In genomic region chr18:57437433-57437781, GRCh38 we compare ENCODE assay signal across 9 cellular contexts. TPM values are rescaled to one million over a fixed set of nuclear protein-coding genes. Genes with fewer than 3 reads are reported as not detected.
A peak's percentile ranks its signal among the peaks of the same experiment; 100 is the strongest.
DNase-seq lines count a peak whose midpoint lies in the region; ATAC-seq, FAIRE-seq and TF ChIP-seq lines count a peak whose summit lies in the region.
"Had no signal": no experiment of that assay in that cellular context is flagged by ENCODE, and none has a peak within 500 bp of the region (broad histone marks: within the 10 kb centered on the region; RNA-seq: fewer than 3 reads in every experiment).

No MANE protein-coding gene starts in this region.

- intact Hi-C loops in HepG2 (cut with micrococcal nuclease; ENCODE audit: unreplicated experiment): loop anchor here (1.0 to 5.0 kb wide), 3 partner anchors 125 to 689 kb away; no protein-coding TSS in a partner anchor
- intact Hi-C loops in thyroid gland (cut with DNase I): no loop called here
- intact Hi-C loops in posterior vena cava (cut with DNase I): no loop called here

- peaks cover 25 to 40% (median 32%) of the 10 kb centered on the region in 10 experiments for H3K4me1 ChIP-seq in BLaER1 treated with 17β-estradiol and CSF1 and Interleukin-3, amounts not matched to agents 10 nM and 100 nM
- H3K4me1 ChIP-seq in HepG2 (ENCODE audit: insufficient read depth, low read length) (peaks cover 41% of the 10 kb centered on the region), thyroid gland (peaks cover 33 to 67% of the 10 kb centered on the region in 2 donors)

- peak; percentile 18 for FAIRE-seq in HepG2 (lab: Jason Lieb, UNC)

- TF ChIP-seq EP300 in HepG2 (IDR thresholded peaks at IDR 0.05; ENCODE audit: low read depth in 2 of 2, low read length in 2 of 2) (no peak), HepG2 (CRISPR knock-in tag; IDR thresholded peaks at IDR 0.05; ENCODE audit: borderline replicate concordance) (no peak)

- H3K79me2 ChIP-seq in HepG2 (ENCODE audit: insufficient read depth, low read length): peaks cover 19% of the 10 kb centered on the region

- no peak for TF ChIP-seq CTCF in GM13977 (IDR thresholded peaks at IDR 0.05; ENCODE audit: extremely low read depth, insufficient read depth, missing control alignments)
- no peak; the same call in 1 of the 2 replicates for TF ChIP-seq CTCF in HepG2 (CRISPR knock-in tag; IDR thresholded peaks at IDR 0.05)
- no peak for TF ChIP-seq CTCF in thyroid gland (IDR thresholded peaks at IDR 0.05)

- no peak overlapping the region for H2AFZ ChIP-seq in HepG2 (ENCODE audit: low read length)

- peaks cover 89 to 94% (median 94%) of the 10 kb centered on the region in 11 experiments for H3K27me3 ChIP-seq in BLaER1 treated with 17β-estradiol and CSF1 and Interleukin-3, amounts not matched to agents 10 nM and 100 nM
- H3K27me3 ChIP-seq in HepG2 (ENCODE audit: control insufficient read depth in 1 of 2, insufficient read depth in 2 of 2, low read length in 2 of 2): peaks cover 0 to 14% of the 10 kb centered on the region in 2 experiments; a peak in 2 of 5 replicates
- peaks cover 60% of the 10 kb centered on the region for H3K27me3 ChIP-seq in thyroid gland

- POLR2A ChIA-PET in HepG2 (lab: Yijun Ruan, JAX): no interaction called here

- H3K36me3 ChIP-seq in BLaER1 treated with 17β-estradiol and CSF1 and Interleukin-3, amounts not matched to agents 10 nM and 100 nM: no peaks in the 10 kb centered on the region
- H3K36me3 ChIP-seq in HepG2 (replicated peaks in 1 of 2; ENCODE audit: control insufficient read depth in 1 of 2, insufficient read depth in 2 of 2, low read length in 2 of 2): 0 out of 5 replicates have a peak, but pooled peaks cover 0 to 1% of the 10 kb centered on the region in 2 experiments
- H3K36me3 ChIP-seq in thyroid gland: no peaks in the 10 kb centered on the region

- peak; percentile 31 for DNase-seq in GM13977 (ENCODE audit: low spot score)
- peak; percentile 2 for DNase-seq in SW480 (ENCODE audit: low spot score)
- peak; percentile 40 for DNase-seq in HepG2 (ENCODE audit: low spot score)
- no peak for DNase-seq in NCI-H2171 (lab: John Stamatoyannopoulos, UW)
- no peak for DNase-seq in thyroid gland
- DNase-seq in posterior vena cava (ENCODE audit: low spot score): no peak

- CTCF ChIA-PET in HepG2 (lab: Yijun Ruan, JAX; ENCODE audit: low intra/inter-chr PET ratio, low total read pairs): interaction anchor here (1.5 to 1.7 kb wide), 3 partner anchors 124 to 648 kb away, joined by 4 to 5 read pairs (median 4); no protein-coding TSS in a partner anchor

- BruUV-seq in HepG2 (replicated peaks; lab: Mats Ljungman, UMichigan): no TSS peak

- peak overlapping the region; percentile 54 to 73 (median 64) for H3K4me3 ChIP-seq in BLaER1 treated with 17β-estradiol and CSF1 and Interleukin-3, amounts not matched to agents 10 nM and 100 nM
- H3K4me3 ChIP-seq in HepG2 (replicated peaks in 1 of 3; ENCODE audit: insufficient read depth in 1 of 3, low read depth in 2 of 3, low read length in 3 of 3) (peak overlapping the region; percentile 53 to 77 (median 62)), thyroid gland (replicated peaks in 1 of 3) (no peak overlapping the region)

- peaks cover 0 to 56% (median 38%) of the 10 kb centered on the region in 11 experiments; a peak in 15 of 22 replicates for H4K20me1 ChIP-seq in BLaER1 treated with 17β-estradiol and CSF1 and Interleukin-3, amounts not matched to agents 10 nM and 100 nM
- H4K20me1 ChIP-seq in HepG2 (ENCODE audit: insufficient read depth, low read length): peaks cover 12% of the 10 kb centered on the region; the same call in 1 of the 2 replicates

- H3K9ac ChIP-seq in BLaER1 treated with 17β-estradiol and CSF1 and Interleukin-3, amounts not matched to agents 10 nM and 100 nM: peak overlapping the region in 2 of 11 experiments; percentile 70 to 71; a peak in 2 of 22 replicates
- H3K9ac ChIP-seq in HepG2 (ENCODE audit: insufficient read depth, low read depth, low read length): no peak overlapping the region

- H3K27ac ChIP-seq in BLaER1 treated with 17β-estradiol and CSF1 and Interleukin-3, amounts not matched to agents 10 nM and 100 nM: no peak overlapping the region
- peak overlapping the region; percentile 17 for H3K27ac ChIP-seq in HepG2 (ENCODE audit: extremely low read length, insufficient read depth, low read length)
- H3K27ac ChIP-seq in thyroid gland: no peak overlapping the region

- TF ChIP-seq POLR2A in HepG2 (IDR thresholded peaks at IDR 0.05; ENCODE audit: insufficient read depth in 1 of 2, low read depth in 2 of 2, low read length in 2 of 2) (no peak), thyroid gland (IDR thresholded peaks at IDR 0.05) (no peak)

- peaks cover 0 to 10% (median 0%) of the 10 kb centered on the region in 11 experiments; a peak in 6 of 22 replicates for H3K9me3 ChIP-seq in BLaER1 treated with 17β-estradiol and CSF1 and Interleukin-3, amounts not matched to agents 10 nM and 100 nM (replicated peaks in 1 of 11)
- H3K9me3 ChIP-seq in HepG2 (ENCODE audit: low read length) (no peaks in the 10 kb centered on the region), thyroid gland (no peaks in the 10 kb centered on the region)

- 2% methylated on average over 16 of the region's 17 CpGs for WGBS in HepG2 (ENCODE audit: low lambda C conversion rate)
- 1 to 3% methylated on average over 17 of the region's 17 CpGs for WGBS in thyroid gland, 2 donors

- TF ChIP-seq RAD21 in HepG2 (CRISPR knock-in tag; IDR thresholded peaks at IDR 0.05): no peak

- in situ Hi-C loops in GM13977 (cut with MboI; ENCODE audit: low pct_unique_long_range_greater_than_20kb, low sequenced_read_pairs, unreplicated experiment): loop anchor here (25.0 kb wide), 1 partner anchor 575 kb away; no protein-coding TSS in a partner anchor
- in situ Hi-C loops in HepG2 (cut with HindIII; ENCODE audit: extremely low pct_ligation_motif_present, low pct_unique_long_range_greater_than_20kb): no loop called here

- ATAC-seq in HepG2: peak; percentile 59
- ATAC-seq in GM19035 (IDR thresholded peaks at IDR 0.05; ENCODE audit: unreplicated experiment): no peak

- peak overlapping the region; percentile 92 to 100 (median 98) for H3K4me2 ChIP-seq in BLaER1 treated with 17β-estradiol and CSF1 and Interleukin-3, amounts not matched to agents 10 nM and 100 nM
- peak overlapping the region; percentile 78 for H3K4me2 ChIP-seq in HepG2 (ENCODE audit: low read depth, low read length)

TF ChIP-seq in HepG2, 621 proteins besides CTCF, POLR2A, EP300 and RAD21 (continues in another document):
- TF ChIP-seq ZNF577 (CRISPR knock-in tag; IDR thresholded peaks at IDR 0.05; ENCODE audit: borderline replicate concordance, low read depth): no peak
- TF ChIP-seq ARID4A (CRISPR knock-in tag; IDR thresholded peaks at IDR 0.05; ENCODE audit: borderline replicate concordance): no peak
- TF ChIP-seq ETV5 (CRISPR knock-in tag; IDR thresholded peaks at IDR 0.05; ENCODE audit: borderline replicate concordance): no peak

RNA-seq across cellular contexts. Expression of gene ONECUT2, which starts 2.2 kb away (rescaled TPM):
- total RNA-seq in HepG2 (2016; rRNA removed; fragmentation: Illumina TruSeq; extraction: Trizol) (3.0 and 6.2 TPM in 2 replicates), thyroid gland (under 1 TPM; under 0.01 to 0.38 (median 0.13) TPM), posterior vena cava (under 1 TPM; 0.05 TPM)
- 0.30 and 0.35 TPM in 2 replicates for total RNA-seq in HepG2 (2016; cell fraction: cytosol; rRNA removed; fragmentation: Illumina TruSeq; extraction: Trizol; ENCODE audit: low read depth)
- total RNA-seq in HepG2 (2016; cell fraction: insoluble cytoplasmic fraction; rRNA removed; fragmentation: Illumina TruSeq; extraction: Trizol): 2.5 and 5.8 TPM in 2 replicates
- 2.0 and 2.3 TPM in 2 replicates for total RNA-seq in HepG2 (2016; cell fraction: membrane; rRNA removed; fragmentation: Illumina TruSeq; extraction: Trizol)
- 7.8 and 8.6 TPM in 2 replicates for total RNA-seq in HepG2 (2016; cell fraction: nucleus; rRNA removed; fragmentation: Illumina TruSeq; extraction: Trizol)
- polyA plus RNA-seq in HepG2 (2011; rRNA removed): 3.2 and 3.7 TPM in 2 replicates
- polyA plus RNA-seq in HepG2 (2011; cell fraction: cytosol; rRNA removed): 0.94 and 2.0 TPM in 2 replicates
- polyA plus RNA-seq in HepG2 (2011; cell fraction: nucleus; rRNA removed): 5.2 and 8.5 TPM in 2 replicates
- 5.7 and 6.4 TPM in 2 replicates for polyA plus RNA-seq in HepG2 (2012)
- polyA plus RNA-seq in HepG2 (2016; cell fraction: cytosol; fragmentation: Illumina TruSeq; extraction: Trizol; ENCODE audit: low read depth): 0.16 and 0.31 TPM in 2 replicates
- 3.3 TPM in 2 replicates for polyA plus RNA-seq in HepG2 (2016; cell fraction: insoluble cytoplasmic fraction; fragmentation: Illumina TruSeq; extraction: Trizol; ENCODE audit: low read depth)
- polyA plus RNA-seq in HepG2 (2016; cell fraction: membrane; fragmentation: Illumina TruSeq; extraction: Trizol; ENCODE audit: low read depth): 0.70 and 0.78 TPM in 2 replicates
- polyA plus RNA-seq in HepG2 (2016; cell fraction: nucleus; fragmentation: Illumina TruSeq; extraction: Trizol; ENCODE audit: insufficient read depth, low read depth): 8.3 and 9.1 TPM in 2 replicates
- polyA minus RNA-seq in HepG2 (2011; rRNA and poly(A)+ RNA removed; ENCODE audit: low replicate concordance): 3.8 and 10.8 TPM in 2 replicates
- 4.7 and 7.6 TPM in 2 replicates for polyA minus RNA-seq in HepG2 (2011; cell fraction: cytosol; rRNA and poly(A)+ RNA removed)
- 13.3 and 20.5 TPM in 2 replicates for polyA minus RNA-seq in HepG2 (2011; cell fraction: nucleus; rRNA and poly(A)+ RNA removed)
- total RNA-seq: T-helper 2 cell treated with Interferon-gamma antibody and Interleukin-4, amounts not matched to agents 100 ng/mL and 5 ng/mL, for 36 hours had no signal

Comparison
In these comparisons a context has a peak if more than half of its experiments do, and no peak if none do; other contexts are left out.
1. H3K4me3 ChIP-seq: peak in BLaER1 treated with 17β-estradiol and CSF1 and Interleukin-3, amounts not matched to agents 10 nM and 100 nM (10 of 10) and HepG2 (3 of 3); none in thyroid gland (0 of 3).
2. DNase-seq: peak in GM13977 (single experiment), SW480 (single experiment) and HepG2 (single experiment); none in NCI-H2171 (single experiment), thyroid gland (0 of 2) and posterior vena cava (single experiment).